ENCODE assay signal across 28 cellular contexts in the genomic region with DNA sequence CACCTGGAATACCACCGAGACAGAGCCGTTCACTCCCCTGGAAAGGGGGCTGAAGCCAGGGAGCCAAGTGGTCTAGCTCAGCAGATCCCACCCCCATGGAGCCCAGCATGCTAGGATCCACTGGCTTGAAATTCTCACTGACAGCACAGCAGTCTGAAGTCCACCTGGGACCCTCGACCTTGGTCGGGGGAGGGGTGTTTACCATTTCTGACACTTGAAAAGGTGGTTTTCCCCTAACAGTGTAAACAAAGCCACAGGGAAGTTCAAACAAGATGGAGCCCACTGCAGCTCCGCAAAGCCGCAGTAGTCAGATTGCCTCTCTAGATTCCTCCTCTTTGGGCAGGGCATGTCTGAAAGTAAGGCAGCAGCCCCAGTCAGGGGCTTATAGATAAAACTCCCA.
"Had no signal": no experiment of that assay in that cellular context is flagged by ENCODE, and none has a peak within 500 bp of the region (broad histone marks: within the 10 kb centered on the region; RNA-seq: fewer than 3 reads in every experiment).

No MANE protein-coding gene starts in this region.

- H3K27ac ChIP-seq: brain microvascular endothelial cell, coronary artery, dorsolateral prefrontal cortex, esophagus muscularis mucosa, foreskin keratinocyte, gastrocnemius medialis, heart left ventricle had no signal

- H3K27me3 ChIP-seq: brain microvascular endothelial cell, dorsolateral prefrontal cortex, esophagus muscularis mucosa, foreskin keratinocyte, gastrocnemius medialis, heart left ventricle had no signal

- H3K9me3 ChIP-seq: esophagus muscularis mucosa had no signal

- H3K4me1 ChIP-seq: gastrocnemius medialis had no signal

- H3K36me3 ChIP-seq: brain microvascular endothelial cell, esophagus muscularis mucosa, gastrocnemius medialis, heart left ventricle had no signal

- ATAC-seq: activated T-cell treated with anti-CD3 and anti-CD28 coated beads, Interleukin-2, amount 50 U/mL, for 4 hours; activated T-helper 17 cell treated with anti-CD3 and anti-CD28 coated beads, Interleukin-2, amount 50 U/mL, for 72 hours; foreskin keratinocyte; gastrocnemius medialis; heart left ventricle had no signal

- FAIRE-seq: astrocyte, bronchial epithelial cell had no signal

- H3K4me3 ChIP-seq: coronary artery, dorsolateral prefrontal cortex, esophagus muscularis mucosa, gastrocnemius medialis, heart left ventricle had no signal

- DNase-seq: activated CD4-positive, alpha-beta memory T cell treated with anti-CD3 and anti-CD28 coated beads, Interleukin-2, amount 10 ng/mL, durations not matched to agents 7 days and 5 days; activated CD4-positive, alpha-beta T cell treated with anti-CD3 and anti-CD28 coated beads for 1 hour; activated CD4-positive, alpha-beta T cell treated with anti-CD3 and anti-CD28 coated beads for 4 hours; activated CD4-positive, alpha-beta T cell treated with anti-CD3 and anti-CD28 coated beads, Interleukin-2, amount 10 ng/mL, durations not matched to agents 7 days and 5 days; activated CD4-positive, alpha-beta T cell treated with anti-CD3 and anti-CD28 coated beads, Interleukin-2, amount 50 U/mL, for 4 hours; activated CD8-positive, alpha-beta memory T cell treated with anti-CD3 and anti-CD28 coated beads, Interleukin-2, amount 50 U/mL, for 48 hours; activated effector memory CD4-positive, alpha-beta T cell treated with Interleukin-2 at 50 U/mL for 16 hours; activated gamma-delta T cell treated with Interleukin-2 at 50 U/mL for 16 hours; activated naive CD4-positive, alpha-beta T cell treated with anti-CD3 and anti-CD28 coated beads, Interleukin-2, amount 50 U/mL, for 16 hours; activated naive CD4-positive, alpha-beta T cell treated with Interleukin-2 at 50 U/mL for 16 hours; activated T-cell treated with anti-CD3 and anti-CD28 coated beads for 4 hours; activated T-cell treated with anti-CD3 and anti-CD28 coated beads, Interleukin-2, amount 50 U/mL, for 4 hours; amniotic stem cell; anterior cingulate cortex; brain microvascular endothelial cell; dorsolateral prefrontal cortex; effector memory CD4-positive, alpha-beta T cell; erythroblast; foreskin keratinocyte; gastrocnemius medialis; glutamatergic neuron; heart left ventricle; T-helper 2 cell had no signal
